9 cellular contexts compared by ENCODE assay signal in genomic region chr18:58117685-58118403, GRCh38.
DNase-seq lines count a peak whose midpoint lies in the region; ATAC-seq and TF ChIP-seq lines count a peak whose summit lies in the region.
"Had no signal": no experiment of that assay in that cellular context is flagged by ENCODE, and none has a peak within 500 bp of the region (broad histone marks: within the 10 kb centered on the region; RNA-seq: fewer than 3 reads in every experiment).

No MANE protein-coding gene starts in this region.

- 20 to 34% (median 24%) methylated on average over 9 of the region's 9 CpGs for WGBS in ovary, 3 donors

- TF ChIP-seq CTCF in ovary (IDR thresholded peaks at IDR 0.05): no peak

- no peak for ATAC-seq in GM21367 (IDR thresholded peaks at IDR 0.05; ENCODE audit: unreplicated experiment)
- no peak for ATAC-seq in activated CD4-positive, CD25-positive, alpha-beta regulatory T cell treated with anti-CD3 and anti-CD28 coated beads, Interleukin-2, amount 50 U/mL, for 24 hours
- no peak for ATAC-seq in HG02623 (IDR thresholded peaks at IDR 0.05; ENCODE audit: unreplicated experiment)

- no peaks in the 10 kb centered on the region for H3K9me3 ChIP-seq in ovary

- peaks cover 1% of the 10 kb centered on the region for H3K4me1 ChIP-seq in ovary (ENCODE audit: insufficient read depth)

- no peak for TF ChIP-seq EP300 in ovary (IDR thresholded peaks at IDR 0.05)

- intact Hi-C loops in ovary (cut with DNase I): no loop called here

- peak; percentile 66 for DNase-seq in Daoy (ENCODE audit: low read depth)
- DNase-seq in NCI-H526 treated with DMSO at 0.1 percent for 48 hours (lab: John Stamatoyannopoulos, UW): peak; percentile 46
- DNase-seq in erythroblast (lab: John Stamatoyannopoulos, UW): peak; percentile 80 to 87
- DNase-seq in ovary: peak; percentile 42 to 63 (median 50)
- DNase-seq in NCI-H345 treated with DMSO at 0.1 percent for 48 hours (lab: John Stamatoyannopoulos, UW; ENCODE audit: unreplicated experiment): no peak

- no peak overlapping the region for H3K27ac ChIP-seq in ovary
- H3K27ac ChIP-seq: SK-N-MC had no signal

- H3K36me3 ChIP-seq in ovary: no peaks in the 10 kb centered on the region

- H3K27me3 ChIP-seq in ovary: no peaks in the 10 kb centered on the region

- peak; percentile 67 for TF ChIP-seq POLR2A in erythroblast (IDR thresholded peaks at IDR 0.05; ENCODE audit: low read length)
- TF ChIP-seq POLR2A in ovary (IDR thresholded peaks at IDR 0.05): no peak

- H3K4me3 ChIP-seq in ovary: no peak overlapping the region
- H3K4me3 ChIP-seq: SK-N-MC had no signal
